In genomic region chr11:94237447-94238153, GRCh38 we compare ENCODE assay signal across 8 cellular contexts.
DNase-seq lines count a peak whose midpoint lies in the region; ATAC-seq and TF ChIP-seq lines count a peak whose summit lies in the region.
"Not testable (repeated sequence)": the region's sequence is repeated elsewhere in the genome, so short reads cannot be mapped to it uniquely, and the experiment has no call there.

No MANE protein-coding gene starts in this region.

- not testable (repeated sequence) for H3K4me3 Mint-ChIP-seq in Calu3 (ENCODE audit: low read depth, unreplicated experiment); activated CD4-positive, alpha-beta T cell treated with anti-CD3 and anti-CD28 coated beads, Interleukin-2, amount 10 ng/mL, durations not matched to agents 24 days and 14 days

- H3K27me3 Mint-ChIP-seq in Calu3 (ENCODE audit: unreplicated experiment); activated CD4-positive, alpha-beta T cell treated with anti-CD3 and anti-CD28 coated beads, Interleukin-2, amount 10 ng/mL, durations not matched to agents 24 days and 14 days: not testable (repeated sequence)

- H3K27me3 ChIP-seq in PC-9 (ENCODE audit: insufficient read depth, low read depth) (peaks cover 34% of the 10 kb centered on the region), stomach (peaks cover 0 to 15% (median 0%) of the 10 kb centered on the region in 3 donors)
- not testable (repeated sequence) for H3K27me3 ChIP-seq in body of pancreas; lung (ENCODE audit: control insufficient read depth, insufficient read depth); psoas muscle (ENCODE audit: insufficient read depth in 3 of 3, low read length in 2 of 3)

- H3K4me1 Mint-ChIP-seq in Calu3 (ENCODE audit: low read depth, unreplicated experiment); activated CD4-positive, alpha-beta T cell treated with anti-CD3 and anti-CD28 coated beads, Interleukin-2, amount 10 ng/mL, durations not matched to agents 24 days and 14 days: not testable (repeated sequence)

- BruUV-seq in Calu3 (replicated peaks; lab: Mats Ljungman, UMichigan); PC-9 (replicated peaks; lab: Mats Ljungman, UMichigan): not testable (repeated sequence)

- not testable (repeated sequence) for H3K9me3 Mint-ChIP-seq in Calu3 (ENCODE audit: low read depth, unreplicated experiment); activated CD4-positive, alpha-beta T cell treated with anti-CD3 and anti-CD28 coated beads, Interleukin-2, amount 10 ng/mL, durations not matched to agents 24 days and 14 days

- intact Hi-C loops in Calu3 (cut with micrococcal nuclease; ENCODE audit: unreplicated experiment); PC-9 (cut with micrococcal nuclease; ENCODE audit: unreplicated experiment); activated CD4-positive, alpha-beta T cell treated with anti-CD3 and anti-CD28 coated beads, Interleukin-2, amount 10 ng/mL, durations not matched to agents 24 days and 14 days (cut with micrococcal nuclease); body of pancreas (cut with DNase I); left cardiac atrium (cut with DNase I); psoas muscle (cut with DNase I); stomach (cut with DNase I; ENCODE audit: low total_unique reads): not testable (repeated sequence)

- ATAC-seq in body of pancreas; left cardiac atrium; lung (ENCODE audit: insufficient read depth, low FRiP score); psoas muscle: not testable (repeated sequence)

- TF ChIP-seq EP300 in stomach (IDR thresholded peaks at IDR 0.05), result not testable (repeated sequence)

- not testable (repeated sequence) for H3K36me3 Mint-ChIP-seq in Calu3 (ENCODE audit: insufficient read depth, unreplicated experiment); activated CD4-positive, alpha-beta T cell treated with anti-CD3 and anti-CD28 coated beads, Interleukin-2, amount 10 ng/mL, durations not matched to agents 24 days and 14 days (ENCODE audit: low read depth)

- TF ChIP-seq CTCF in Calu3 (IDR thresholded peaks at IDR 0.05; ENCODE audit: unreplicated experiment); PC-9 (conservative IDR thresholded peaks at IDR 0.05); lung (IDR thresholded peaks at IDR 0.05; ENCODE audit: control extremely low read depth, extremely low read depth): not testable (repeated sequence)
- TF ChIP-seq CTCF in body of pancreas (IDR thresholded peaks at IDR 0.05) (peak in 1 of 7 experiments; percentile 11), psoas muscle (IDR thresholded peaks at IDR 0.05) (peak; percentile 4), stomach (IDR thresholded peaks at IDR 0.05) (peak in 1 of 7 experiments; percentile 3)

- H3K79me2 ChIP-seq in PC-9 (ENCODE audit: low read depth), result not testable (repeated sequence)

- H3F3A ChIP-seq in PC-9 (ENCODE audit: insufficient read depth, low read depth), result not testable (repeated sequence)

- not testable (repeated sequence) for H3K9me2 ChIP-seq in PC-9 (ENCODE audit: insufficient read depth)

- DNase-seq in Calu3, result peak; percentile 26
- DNase-seq in PC-9, result not testable (repeated sequence)
- peak; percentile 62 for DNase-seq in activated CD4-positive, alpha-beta T cell treated with anti-CD3 and anti-CD28 coated beads, Interleukin-2, amount 10 ng/mL, durations not matched to agents 24 days and 14 days
- DNase-seq in body of pancreas, result peak in 3 of 4 donors; percentile 10 to 38 (median 24)
- peak; percentile 48 for DNase-seq in left cardiac atrium
- DNase-seq in lung (ENCODE audit: low spot score), result peak; percentile 65
- peak; percentile 53 to 63 for DNase-seq in psoas muscle
- DNase-seq in stomach, result peak; percentile 46

- H2AFZ ChIP-seq in PC-9, result not testable (repeated sequence)

- H3K4me2 ChIP-seq in PC-9, result peak overlapping the region; percentile 57

- not testable (repeated sequence) for H3K36me3 ChIP-seq in PC-9 (ENCODE audit: low read depth); body of pancreas (replicated peaks in 1 of 2; ENCODE audit: insufficient read depth in 1 of 2, low read depth in 2 of 2); lung (ENCODE audit: control insufficient read depth in 2 of 2, insufficient read depth in 2 of 2, low read length in 2 of 2); psoas muscle (ENCODE audit: insufficient read depth in 1 of 2, low read depth in 1 of 2); stomach

- H4K20me1 ChIP-seq in PC-9 (ENCODE audit: insufficient read depth), result not testable (repeated sequence)

- TF ChIP-seq POLR2A in body of pancreas (IDR thresholded peaks at IDR 0.05); stomach (IDR thresholded peaks at IDR 0.05): not testable (repeated sequence)

- 64 to 69% methylated on average over 18 of the region's 18 CpGs for WGBS in body of pancreas, 2 donors
- 81 to 83% methylated on average over 18 of the region's 18 CpGs for WGBS in lung, 2 donors
- 75 to 80% (median 77%) methylated on average over 18 of the region's 18 CpGs for WGBS in psoas muscle, 3 donors
- 76 to 79% (median 79%) methylated on average over 18 of the region's 18 CpGs for WGBS in stomach, 5 donors

- peak overlapping the region; percentile 9; the same call in 1 of the 2 replicates for H3K4me3 ChIP-seq in PC-9
- H3K4me3 ChIP-seq in body of pancreas, lung, psoas muscle, stomach: not testable (repeated sequence)

- not testable (repeated sequence) for H3K27ac ChIP-seq in PC-9; body of pancreas; lung (ENCODE audit: low read depth in 1 of 2, low read length in 1 of 2); psoas muscle; stomach

- not testable (repeated sequence) for H3K9me3 ChIP-seq in PC-9 (ENCODE audit: insufficient read depth, low read depth)
- H3K9me3 ChIP-seq in body of pancreas (peaks cover 0 to 28% (median 6%) of the 10 kb centered on the region in 3 donors), lung (ENCODE audit: control insufficient read depth in 2 of 2, insufficient read depth in 1 of 2, low read length in 1 of 2) (peaks cover 11 to 17% of the 10 kb centered on the region in 2 donors), psoas muscle (peaks cover 30% of the 10 kb centered on the region), stomach (peaks cover 20 to 34% (median 30%) of the 10 kb centered on the region in 4 donors)

- CTCF ChIA-PET in Calu3 (lab: Charles Lee); PC-9 (lab: Charles Lee): not testable (repeated sequence)

- H3K27ac Mint-ChIP-seq in Calu3 (ENCODE audit: unreplicated experiment); activated CD4-positive, alpha-beta T cell treated with anti-CD3 and anti-CD28 coated beads, Interleukin-2, amount 10 ng/mL, durations not matched to agents 24 days and 14 days: not testable (repeated sequence)

- POLR2A ChIA-PET in PC-9 (lab: Charles Lee; ENCODE audit: unreplicated experiment), result not testable (repeated sequence)

- not testable (repeated sequence) for H3K4me1 ChIP-seq in PC-9 (replicated peaks; ENCODE audit: insufficient read depth); body of pancreas; lung (ENCODE audit: control insufficient read depth in 2 of 2, insufficient read depth in 2 of 2, low read length in 2 of 2); psoas muscle; stomach
